ENCODE assay signal across 17 cellular contexts in the genomic region with DNA sequence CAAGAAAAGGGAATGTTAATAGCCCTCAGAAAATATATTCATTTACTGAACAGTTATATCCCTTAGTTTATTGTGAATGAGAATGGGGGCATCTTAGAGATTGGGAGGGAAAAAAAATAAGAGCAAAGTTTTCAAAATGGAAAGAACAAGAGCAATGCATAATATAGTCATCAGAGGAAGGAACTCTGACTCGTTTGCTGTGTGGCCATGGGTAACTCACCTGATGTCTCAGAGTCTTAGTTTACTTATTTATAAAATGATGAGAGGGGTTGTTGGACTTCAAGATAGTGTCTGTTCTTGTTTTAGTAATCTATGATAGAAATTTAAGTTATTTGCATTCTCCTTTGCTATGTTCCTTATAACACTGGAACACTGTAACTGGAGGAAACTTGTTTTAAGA.
"Had no signal": no experiment of that assay in that cellular context is flagged by ENCODE, and none has a peak within 500 bp of the region (broad histone marks: within the 10 kb centered on the region; RNA-seq: fewer than 3 reads in every experiment).

No MANE protein-coding gene starts in this region.

- H3K9me3 Mint-ChIP-seq: activated B cell treated with CpG ODN at 0.5 μM for 24 hours; T-helper 1 cell treated with Interleukin-12 subunit alpha and Interleukin-12 subunit beta and Interleukin-4 antibody, amounts not matched to agents 30 μg/mL and 1 μg/mL, for 36 hours had no signal

- H2AFZ ChIP-seq: parathyroid adenoma had no signal

- H3K27me3 Mint-ChIP-seq: activated B cell treated with CpG ODN at 0.5 μM for 24 hours had no signal

- H3K9me3 ChIP-seq: adrenal gland, gastrocnemius medialis, heart right ventricle, left ventricle myocardium inferior, right atrium auricular region, SK-N-SH, transverse colon had no signal

- H3K27ac Mint-ChIP-seq: T-helper 1 cell treated with Interleukin-12 subunit alpha and Interleukin-12 subunit beta and Interleukin-4 antibody, amounts not matched to agents 30 μg/mL and 1 μg/mL, for 36 hours had no signal

- H3K4me1 ChIP-seq: gastrocnemius medialis, right atrium auricular region had no signal

- H3K4me3 ChIP-seq: coronary artery, gastrocnemius medialis, heart right ventricle, left ventricle myocardium inferior, right atrium auricular region, transverse colon had no signal

- ATAC-seq: gastrocnemius medialis had no signal

- H3K9me2 ChIP-seq: SK-N-SH had no signal

- DNase-seq: activated B cell treated with CpG ODN at 0.5 μM for 24 hours; activated CD4-positive, alpha-beta T cell treated with anti-CD3 and anti-CD28 coated beads, Interleukin-2, amount 50 U/mL, for 1 hour; activated naive CD4-positive, alpha-beta T cell; adrenal gland; effector CD4-positive, alpha-beta T cell; gastrocnemius medialis; heart right ventricle; islet precursor cell; left ventricle myocardium inferior; SK-N-SH; small intestine; substantia nigra; transverse colon had no signal

- H3K27ac ChIP-seq: adrenal gland, coronary artery, gastrocnemius medialis, heart right ventricle, left ventricle myocardium inferior, parathyroid adenoma, right atrium auricular region, transverse colon had no signal

- H3K36me3 ChIP-seq: adrenal gland, gastrocnemius medialis, heart right ventricle, left ventricle myocardium inferior, right atrium auricular region, transverse colon had no signal

- H3K4me3 Mint-ChIP-seq: activated B cell treated with CpG ODN at 0.5 μM for 24 hours; T-helper 1 cell treated with Interleukin-12 subunit alpha and Interleukin-12 subunit beta and Interleukin-4 antibody, amounts not matched to agents 30 μg/mL and 1 μg/mL, for 36 hours had no signal

- H3K27me3 ChIP-seq: adrenal gland, gastrocnemius medialis, heart right ventricle, right atrium auricular region, transverse colon had no signal
